Comparison of ENCODE assay signal across 8 cellular contexts in the genomic region with DNA sequence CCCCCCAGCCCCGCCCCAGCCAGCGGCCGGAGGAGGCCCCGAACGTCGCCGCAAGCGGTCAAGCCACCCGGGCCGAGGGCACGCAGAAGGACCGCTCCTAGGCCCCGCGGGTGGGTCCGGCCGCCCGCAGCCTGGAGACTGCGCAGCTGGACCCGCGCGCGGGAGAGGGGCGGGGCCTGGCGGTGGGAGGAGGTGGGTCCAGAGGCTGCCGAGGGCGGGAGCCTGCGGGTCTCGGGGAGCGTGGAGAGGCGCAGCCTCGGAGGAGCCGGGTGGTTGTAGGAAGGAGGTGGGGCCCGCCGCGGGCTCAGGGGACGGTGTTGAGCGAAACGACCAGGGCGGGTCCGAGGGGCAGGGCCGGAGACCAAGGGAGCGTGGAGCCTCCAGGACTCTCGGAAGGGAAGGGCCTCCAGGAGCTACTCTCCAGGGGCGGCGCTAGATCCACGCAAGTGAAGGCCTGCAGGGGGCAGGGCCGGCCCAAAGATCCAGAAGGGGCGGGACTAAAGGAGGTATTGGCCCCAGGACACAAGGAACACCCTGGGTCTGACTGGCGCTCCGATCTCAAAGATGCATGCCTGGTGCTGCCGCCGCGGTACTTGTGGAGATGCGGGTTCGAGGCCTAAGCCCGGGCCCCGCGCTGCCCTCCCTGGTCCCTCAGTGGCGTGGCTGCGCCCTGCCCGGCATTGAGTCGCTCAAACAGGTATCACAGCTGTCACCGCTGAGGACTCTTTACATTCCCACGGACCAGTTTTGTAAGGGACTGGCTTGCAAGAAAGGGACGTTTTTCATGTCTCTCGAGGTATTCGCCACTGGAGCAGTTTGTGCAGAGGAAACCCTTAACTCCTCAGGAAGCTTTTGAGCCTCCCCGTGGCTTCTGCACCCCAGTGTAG. TPM values are rescaled to one million over a fixed set of nuclear protein-coding genes. Genes with fewer than 3 reads are reported as not detected.
A peak's percentile ranks its signal among the peaks of the same experiment; 100 is the strongest.
DNase-seq lines count a peak whose midpoint lies in the region; ATAC-seq and TF ChIP-seq lines count a peak whose summit lies in the region.

No MANE protein-coding gene starts in this region.

- H3K9me3 ChIP-seq in HUES64 (ENCODE audit: insufficient read depth, low read depth, low read length) (no peaks in the 10 kb centered on the region), OCI-LY3 (ENCODE audit: insufficient read depth, low read length) (no peaks in the 10 kb centered on the region)

- H3K36me3 ChIP-seq in HUES64 (ENCODE audit: insufficient read depth, low read length) (peaks cover 16% of the 10 kb centered on the region), OCI-LY3 (replicated peaks; ENCODE audit: low read depth, low read length) (peaks cover 4% of the 10 kb centered on the region)

- peaks cover 3% of the 10 kb centered on the region; the same call in 1 of the 2 replicates for H4K20me1 ChIP-seq in OCI-LY3 (ENCODE audit: insufficient read depth, low read length)

- BruUV-seq in Calu3 (replicated peaks; lab: Mats Ljungman, UMichigan) = no TSS peak

- H3K27ac Mint-ChIP-seq in Calu3 (ENCODE audit: unreplicated experiment) = no peak overlapping the region
- H3K27ac Mint-ChIP-seq in activated T-cell treated with anti-CD3 and anti-CD28 coated beads, Interleukin-2, amount 50 U/mL, for 24 hours = peak overlapping the region; percentile 87
- H3K27ac Mint-ChIP-seq in naive B cell = peak overlapping the region in 5 of 6 donors; percentile 44 to 89 (median 60)
- peak overlapping the region; percentile 26 for H3K27ac Mint-ChIP-seq in stimulated activated naive B cell treated with anti-CD40 and anti-IgM and Interleukin-4, amounts not matched to agents 10 μg/mL and 1 μg/mL and 100 μg/mL, for 72 hours

- H3K9me3 Mint-ChIP-seq in Calu3 (ENCODE audit: low read depth, unreplicated experiment) (no peaks in the 10 kb centered on the region), naive B cell (peaks cover 0 to 5% (median 0%) of the 10 kb centered on the region in 7 donors)
- no peaks in the 10 kb centered on the region for H3K9me3 Mint-ChIP-seq in activated T-cell treated with anti-CD3 and anti-CD28 coated beads, Interleukin-2, amount 50 U/mL, for 24 hours
- H3K9me3 Mint-ChIP-seq in stimulated activated naive B cell treated with anti-CD40 and anti-IgM and Interleukin-4, amounts not matched to agents 10 μg/mL and 1 μg/mL and 100 μg/mL, for 72 hours = no peaks in the 10 kb centered on the region

- TF ChIP-seq CTCF in Calu3 (IDR thresholded peaks at IDR 0.05; ENCODE audit: unreplicated experiment) (no peak), OCI-LY3 (IDR thresholded peaks at IDR 0.05; ENCODE audit: low read depth, low read length) (peak; percentile 48)

- CTCF ChIA-PET in Calu3 (lab: Charles Lee) = interaction anchor here (0.7 to 1.5 kb wide), 5 partner anchors 9 to 68 kb away, joined by 3 to 4 read pairs (median 3); no protein-coding TSS in a partner anchor

- H3K27ac ChIP-seq in HUES64 (ENCODE audit: low read depth, low read length) (no peak overlapping the region), OCI-LY3 (ENCODE audit: low read length) (peak overlapping the region; percentile 61)

- H3K4me3 ChIP-seq in HUES64 (ENCODE audit: low read length) (peak overlapping the region; percentile 55), OCI-LY3 (ENCODE audit: low read length) (peak overlapping the region; percentile 95)

- peak overlapping the region; percentile 99 for H3K4me2 ChIP-seq in OCI-LY3 (ENCODE audit: low read length)

- H3K4me1 ChIP-seq in HUES64 (ENCODE audit: insufficient read depth, low read length) (no peaks in the 10 kb centered on the region), OCI-LY3 (ENCODE audit: low read length) (peaks cover 13% of the 10 kb centered on the region)

- intact Hi-C loops in Calu3 (cut with micrococcal nuclease; ENCODE audit: unreplicated experiment) = loop anchor here (10.0 kb wide), 1 partner anchor 57 kb away; a partner anchor contains a TSS

- H3K27me3 ChIP-seq in HUES64 (ENCODE audit: insufficient read depth, low read length) (no peaks in the 10 kb centered on the region), OCI-LY3 (ENCODE audit: low read depth, low read length) (no peaks in the 10 kb centered on the region)

- ATAC-seq in GM21423 (IDR thresholded peaks at IDR 0.05; ENCODE audit: unreplicated experiment) = peak; percentile 73
- peak; percentile 85 to 87 for ATAC-seq in naive B cell (ENCODE audit: low read depth in 2 of 2)
- ATAC-seq in stimulated activated naive B cell treated with anti-CD40 and anti-IgM and Interleukin-4, amounts not matched to agents 10 μg/mL and 1 μg/mL and 100 μg/mL, for 72 hours (replicated peaks) = peak; percentile 88 to 90

- DNase-seq in Calu3 (peak; percentile 87), fibroblast of gingiva (ENCODE audit: low read depth) (peak; percentile 87), naive B cell (peak; percentile 75)
- peak; percentile 83 for DNase-seq in activated T-cell treated with anti-CD3 and anti-CD28 coated beads, Interleukin-2, amount 50 U/mL, for 24 hours
- peak; percentile 74 for DNase-seq in stimulated activated naive B cell treated with anti-CD40 and anti-IgM and Interleukin-4, amounts not matched to agents 10 μg/mL and 1 μg/mL and 100 μg/mL, for 72 hours

- H3K4me1 Mint-ChIP-seq in Calu3 (ENCODE audit: low read depth, unreplicated experiment) (peaks cover 14% of the 10 kb centered on the region), naive B cell (peaks cover 11 to 30% (median 12%) of the 10 kb centered on the region in 3 donors)
- peaks cover 23% of the 10 kb centered on the region for H3K4me1 Mint-ChIP-seq in activated T-cell treated with anti-CD3 and anti-CD28 coated beads, Interleukin-2, amount 50 U/mL, for 24 hours (ENCODE audit: low read depth)
- H3K4me1 Mint-ChIP-seq in stimulated activated naive B cell treated with anti-CD40 and anti-IgM and Interleukin-4, amounts not matched to agents 10 μg/mL and 1 μg/mL and 100 μg/mL, for 72 hours = peaks cover 7 to 25% of the 10 kb centered on the region in 2 donors

- H3K27me3 Mint-ChIP-seq in Calu3 (ENCODE audit: unreplicated experiment) (no peaks in the 10 kb centered on the region), naive B cell (peaks cover 0 to 8% (median 0%) of the 10 kb centered on the region in 3 donors)
- H3K27me3 Mint-ChIP-seq in activated T-cell treated with anti-CD3 and anti-CD28 coated beads, Interleukin-2, amount 50 U/mL, for 24 hours = peaks cover 21% of the 10 kb centered on the region
- H3K27me3 Mint-ChIP-seq in stimulated activated naive B cell treated with anti-CD40 and anti-IgM and Interleukin-4, amounts not matched to agents 10 μg/mL and 1 μg/mL and 100 μg/mL, for 72 hours = peaks cover 0 to 4% of the 10 kb centered on the region in 2 donors

- H3K4me3 Mint-ChIP-seq in Calu3 (ENCODE audit: low read depth, unreplicated experiment) (peak overlapping the region; percentile 74), naive B cell (peak overlapping the region; percentile 76 to 94 (median 87))
- peak overlapping the region; percentile 74 for H3K4me3 Mint-ChIP-seq in activated T-cell treated with anti-CD3 and anti-CD28 coated beads, Interleukin-2, amount 50 U/mL, for 24 hours
- peak overlapping the region; percentile 70 to 81 for H3K4me3 Mint-ChIP-seq in stimulated activated naive B cell treated with anti-CD40 and anti-IgM and Interleukin-4, amounts not matched to agents 10 μg/mL and 1 μg/mL and 100 μg/mL, for 72 hours

- H3K36me3 Mint-ChIP-seq in Calu3 (ENCODE audit: insufficient read depth, unreplicated experiment) = peaks cover 44% of the 10 kb centered on the region
- peaks cover 27% of the 10 kb centered on the region for H3K36me3 Mint-ChIP-seq in activated T-cell treated with anti-CD3 and anti-CD28 coated beads, Interleukin-2, amount 50 U/mL, for 24 hours (ENCODE audit: low read depth)
- no peaks in the 10 kb centered on the region for H3K36me3 Mint-ChIP-seq in naive B cell
- H3K36me3 Mint-ChIP-seq in stimulated activated naive B cell treated with anti-CD40 and anti-IgM and Interleukin-4, amounts not matched to agents 10 μg/mL and 1 μg/mL and 100 μg/mL, for 72 hours = peaks cover 0 to 8% of the 10 kb centered on the region in 2 donors

- peaks cover 18% of the 10 kb centered on the region for H3K79me2 ChIP-seq in OCI-LY3 (ENCODE audit: low read length)

- peak overlapping the region; percentile 40; the same call in 1 of the 2 replicates for H3K9ac ChIP-seq in HUES64 (ENCODE audit: low read depth, low read length)
- peak overlapping the region; percentile 93 for H3K9ac ChIP-seq in OCI-LY3 (ENCODE audit: low read length)

- H2AFZ ChIP-seq in OCI-LY3 (ENCODE audit: low read depth, low read length) = peak overlapping the region; percentile 91

- 4% methylated on average over 68 of the region's 68 CpGs for WGBS in HUES64

RNA-seq across cellular contexts. Expression of a gene that starts 5.9 kb away (rescaled TPM):
- total RNA-seq in Calu3 (2022) = 86.1 and 96.8 TPM in 2 replicates
- polyA plus RNA-seq in HUES64 (2013, experiment 1 of 2) = 52.2 TPM
- polyA plus RNA-seq in HUES64 (2013, experiment 2 of 2) = 59.4 TPM
- 10 to 100 TPM; 77.1 to 97.2 (median 86.4) TPM for polyA plus RNA-seq in naive B cell (ENCODE audit: low read depth in 6 of 6)

RNA-seq across cellular contexts. Expression of a gene that starts 6.1 kb away (rescaled TPM):
- total RNA-seq in Calu3 (2022) = 110 and 113 TPM in 2 replicates
- polyA plus RNA-seq in HUES64 (2013, experiment 1 of 2) = 66.9 TPM
- polyA plus RNA-seq in HUES64 (2013, experiment 2 of 2) = 52.8 TPM
- polyA plus RNA-seq in naive B cell (ENCODE audit: low read depth in 6 of 6) = 100 to 1,000 TPM in 1 of 6 donors, 10 to 100 TPM in 5; 56.8 to 101 (median 83.6) TPM

RNA-seq across cellular contexts. Expression of a gene that starts 19.8 kb away (rescaled TPM):
- total RNA-seq in Calu3 (2022) = 68.1 and 81.0 TPM in 2 replicates
- 12.1 TPM for polyA plus RNA-seq in HUES64 (2013, experiment 1 of 2)
- polyA plus RNA-seq in HUES64 (2013, experiment 2 of 2) = 10.3 TPM
- polyA plus RNA-seq in naive B cell (ENCODE audit: low read depth in 6 of 6) = 10 to 100 TPM in 3 of 6 donors, 1 to 10 TPM in 3; 8.5 to 11.6 (median 10.0) TPM

RNA-seq across cellular contexts. Expression of a gene that starts 27.2 kb away (rescaled TPM):
- total RNA-seq in Calu3 (2022) = 12.8 and 13.9 TPM in 2 replicates
- polyA plus RNA-seq in HUES64 (2013, experiment 1 of 2) = 101 TPM
- polyA plus RNA-seq in HUES64 (2013, experiment 2 of 2) = 88.9 TPM
- polyA plus RNA-seq in naive B cell (ENCODE audit: low read depth in 6 of 6) = 100 to 1,000 TPM; 202 to 489 (median 254) TPM

RNA-seq across cellular contexts. Expression of a gene that starts 56.2 kb away (rescaled TPM):
- total RNA-seq in Calu3 (2022) = 53.3 and 70.5 TPM in 2 replicates
- polyA plus RNA-seq in HUES64 (2013, experiment 1 of 2) = 3.6 TPM
- 3.9 TPM for polyA plus RNA-seq in HUES64 (2013, experiment 2 of 2)
- polyA plus RNA-seq in naive B cell (ENCODE audit: low read depth in 6 of 6) = under 1 TPM in 1 of 6 donors, not detected in 5; 0.57 TPM
